13 cellular contexts compared by ENCODE assay signal in the genomic region with DNA sequence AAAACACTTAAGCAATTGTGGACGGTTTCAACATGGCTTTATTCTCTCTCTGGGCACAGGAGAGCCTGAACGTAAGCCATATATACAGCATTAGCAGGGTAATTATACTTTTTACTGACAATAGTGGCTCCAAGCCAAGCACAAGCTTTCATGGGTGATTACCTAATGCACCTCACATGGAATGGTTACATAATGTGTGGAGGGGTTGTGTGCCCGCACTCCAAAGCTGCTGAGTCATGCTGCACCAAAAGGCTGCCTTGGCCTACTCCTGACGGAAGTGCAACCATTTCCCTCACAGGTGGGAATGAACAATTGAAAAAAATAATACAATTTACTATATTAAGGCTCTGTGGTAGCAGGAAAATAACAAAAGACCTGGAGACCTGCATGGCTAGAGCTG.
DNase-seq lines count a peak whose midpoint lies in the region; ATAC-seq lines count a peak whose summit lies in the region.
"Had no signal": no experiment of that assay in that cellular context is flagged by ENCODE, and none has a peak within 500 bp of the region (broad histone marks: within the 10 kb centered on the region; RNA-seq: fewer than 3 reads in every experiment).

No MANE protein-coding gene starts in this region.

- no peaks in the 10 kb centered on the region for H3K9me3 ChIP-seq in MG63
- no peaks in the 10 kb centered on the region for H3K9me3 ChIP-seq in SJCRH30 (replicated peaks)
- H3K9me3 ChIP-seq: BLaER1, left ventricle myocardium inferior, right atrium auricular region had no signal

- H3K27me3 ChIP-seq in MG63, result no peaks in the 10 kb centered on the region
- H3K27me3 ChIP-seq in SJCRH30, result no peaks in the 10 kb centered on the region
- H3K27me3 ChIP-seq: BLaER1, right atrium auricular region had no signal

- no peaks in the 10 kb centered on the region for H3K4me1 Mint-ChIP-seq in immature natural killer cell
- H3K4me1 Mint-ChIP-seq in natural killer cell treated with Interleukin-12 subunit alpha and Interleukin-12 subunit beta and Interleukin-15 and Interleukin-18, amount 100 ng/mL, for 72 hours (ENCODE audit: low read depth in 2 of 2), result no peaks in the 10 kb centered on the region
- H3K4me1 Mint-ChIP-seq: brain had no signal

- ATAC-seq in natural killer cell treated with Interleukin-12 subunit alpha and Interleukin-12 subunit beta and Interleukin-15 and Interleukin-18, amount 100 ng/mL, for 72 hours, result no peak

- no peaks in the 10 kb centered on the region for H3K36me3 Mint-ChIP-seq in immature natural killer cell
- H3K36me3 Mint-ChIP-seq in natural killer cell treated with Interleukin-12 subunit alpha and Interleukin-12 subunit beta and Interleukin-15 and Interleukin-18, amount 100 ng/mL, for 72 hours, result no peaks in the 10 kb centered on the region
- H3K36me3 Mint-ChIP-seq: brain had no signal

- H3K4me3 Mint-ChIP-seq in immature natural killer cell, result no peak overlapping the region
- H3K4me3 Mint-ChIP-seq in natural killer cell treated with Interleukin-12 subunit alpha and Interleukin-12 subunit beta and Interleukin-15 and Interleukin-18, amount 100 ng/mL, for 72 hours, result no peak overlapping the region
- H3K4me3 Mint-ChIP-seq: brain had no signal

- H3K4me1 ChIP-seq in SJCRH30, result no peaks in the 10 kb centered on the region; the same call in 1 of the 2 replicates
- H3K4me1 ChIP-seq: BLaER1, left ventricle myocardium inferior, right atrium auricular region had no signal

- H3K36me3 ChIP-seq in MG63, result no peaks in the 10 kb centered on the region
- H3K36me3 ChIP-seq in SJCRH30, result no peaks in the 10 kb centered on the region
- H3K36me3 ChIP-seq: BLaER1, left ventricle myocardium inferior, right atrium auricular region had no signal

- DNase-seq in Ammon's horn (ENCODE audit: low spot score) (peak; percentile 21), MG63 (peak; percentile 11), SJCRH30 (peak; percentile 5 to 9), kidney glomerular epithelial cell (lab: John Stamatoyannopoulos, UW) (peak; percentile 8), immature natural killer cell (no peak)
- no peak for DNase-seq in stimulated activated naive CD4-positive, alpha-beta T cell treated with Interleukin-2 at 50 U/mL for 16 hours (lab: John Stamatoyannopoulos, UW)
- DNase-seq in natural killer cell treated with Interleukin-12 subunit alpha and Interleukin-12 subunit beta and Interleukin-15 and Interleukin-18, amount 100 ng/mL, for 72 hours (ENCODE audit: low spot score), result no peak
- DNase-seq in activated naive CD4-positive, alpha-beta T cell (lab: John Stamatoyannopoulos, UW), result no peak
- DNase-seq: left ventricle myocardium inferior, NCI-H526 had no signal

- H3K9me3 Mint-ChIP-seq in immature natural killer cell, result peaks cover 0 to 3% (median 0%) of the 10 kb centered on the region in 6 donors
- H3K9me3 Mint-ChIP-seq in natural killer cell treated with Interleukin-12 subunit alpha and Interleukin-12 subunit beta and Interleukin-15 and Interleukin-18, amount 100 ng/mL, for 72 hours, result peaks cover 3% of the 10 kb centered on the region

- H3K4me3 ChIP-seq in MG63, result no peak overlapping the region
- no peak overlapping the region for H3K4me3 ChIP-seq in SJCRH30
- H3K4me3 ChIP-seq: BLaER1, left ventricle myocardium inferior, right atrium auricular region had no signal

- H3K27ac ChIP-seq in SJCRH30, result no peak overlapping the region
- H3K27ac ChIP-seq: BLaER1, left ventricle myocardium inferior, right atrium auricular region had no signal

- H3K27ac Mint-ChIP-seq in immature natural killer cell, result no peak overlapping the region
- no peak overlapping the region for H3K27ac Mint-ChIP-seq in natural killer cell treated with Interleukin-12 subunit alpha and Interleukin-12 subunit beta and Interleukin-15 and Interleukin-18, amount 100 ng/mL, for 72 hours

- peaks cover 1 to 2% (median 1%) of the 10 kb centered on the region in 3 donors for H3K27me3 Mint-ChIP-seq in immature natural killer cell (ENCODE audit: low read depth in 3 of 3)
- no peaks in the 10 kb centered on the region for H3K27me3 Mint-ChIP-seq in natural killer cell treated with Interleukin-12 subunit alpha and Interleukin-12 subunit beta and Interleukin-15 and Interleukin-18, amount 100 ng/mL, for 72 hours

Comparison
In these comparisons a context has a peak if more than half of its experiments do, and no peak if none do; other contexts are left out.
1. DNase-seq: peak in Ammon's horn (single experiment), MG63 (single experiment), SJCRH30 (2 of 2) and kidney glomerular epithelial cell (single experiment); none in immature natural killer cell (0 of 3), stimulated activated naive CD4-positive, alpha-beta T cell treated with Interleukin-2 at 50 U/mL for 16 hours (single experiment), natural killer cell treated with Interleukin-12 subunit alpha and Interleukin-12 subunit beta and Interleukin-15 and Interleukin-18, amount 100 ng/mL, for 72 hours (single experiment) and activated naive CD4-positive, alpha-beta T cell (0 of 4).